Comparison of ENCODE assay signal across 9 cellular contexts in genomic region chr1:220113136-220113695, GRCh38. TPM values are rescaled to one million over a fixed set of nuclear protein-coding genes. Genes with fewer than 3 reads are reported as not detected.
DNase-seq lines count a peak whose midpoint lies in the region; ATAC-seq, FAIRE-seq and TF ChIP-seq lines count a peak whose summit lies in the region.
"Had no signal": no experiment of that assay in that cellular context is flagged by ENCODE, and none has a peak within 500 bp of the region (broad histone marks: within the 10 kb centered on the region; RNA-seq: fewer than 3 reads in every experiment).

No MANE protein-coding gene starts in this region.

- peaks cover 8% of the 10 kb centered on the region for H3K36me3 ChIP-seq in bronchial epithelial cell (ENCODE audit: control insufficient read depth, insufficient read depth, low read length)
- H3K36me3 ChIP-seq in naive thymus-derived CD4-positive, alpha-beta T cell (ENCODE audit: control insufficient read depth in 2 of 3, insufficient read depth in 3 of 3, low read length in 3 of 3): peaks cover 0 to 42% (median 7%) of the 10 kb centered on the region in 3 experiments

- peak overlapping the region in 2 of 9 donors; percentile 6 to 72 for H3K27ac Mint-ChIP-seq in naive thymus-derived CD4-positive, alpha-beta T cell

- TF ChIP-seq CTCF in bronchial epithelial cell (IDR thresholded peaks at IDR 0.05; ENCODE audit: insufficient read depth, low read length, severe bottlenecking): peak; percentile 31

- intact Hi-C loops in naive thymus-derived CD4-positive, alpha-beta T cell (cut with micrococcal nuclease): loop anchor here in 1 of 2 donors (2.0 to 5.0 kb wide), 3 partner anchors 121 to 664 kb away; no protein-coding TSS in a partner anchor

- H3K9me3 Mint-ChIP-seq in naive thymus-derived CD4-positive, alpha-beta T cell: no peaks in the 10 kb centered on the region

- no peak overlapping the region for H3K27ac ChIP-seq in naive thymus-derived CD4-positive, alpha-beta T cell (ENCODE audit: low read depth, low read length)

- no peaks in the 10 kb centered on the region for H3K9me3 ChIP-seq in naive thymus-derived CD4-positive, alpha-beta T cell (ENCODE audit: control insufficient read depth in 2 of 3, low read length in 3 of 3)
- H3K9me3 ChIP-seq: Caco-2 had no signal

- no peaks in the 10 kb centered on the region for H3K27me3 Mint-ChIP-seq in naive thymus-derived CD4-positive, alpha-beta T cell

- no peak for FAIRE-seq in bronchial epithelial cell (lab: Jason Lieb, UNC)

- H3K27me3 ChIP-seq in bronchial epithelial cell (ENCODE audit: control insufficient read depth, insufficient read depth, low read length): no peaks in the 10 kb centered on the region
- no peaks in the 10 kb centered on the region for H3K27me3 ChIP-seq in naive thymus-derived CD4-positive, alpha-beta T cell (ENCODE audit: control insufficient read depth in 2 of 2, insufficient read depth in 2 of 2, low read length in 2 of 2)

- H3K4me3 ChIP-seq in bronchial epithelial cell (ENCODE audit: low read depth, low read length): no peak overlapping the region
- no peak overlapping the region for H3K4me3 ChIP-seq in naive thymus-derived CD4-positive, alpha-beta T cell (ENCODE audit: low read length)

- CTCF ChIA-PET in naive thymus-derived CD4-positive, alpha-beta T cell (lab: Charles Lee): interaction anchor here (0.5 to 1.3 kb wide), 3 partner anchors 23 to 690 kb away, joined by 3 to 6 read pairs (median 6); no protein-coding TSS in a partner anchor

- peak; percentile 70 for ATAC-seq in GM19455 (IDR thresholded peaks at IDR 0.05; ENCODE audit: unreplicated experiment)
- ATAC-seq in naive thymus-derived CD4-positive, alpha-beta T cell: peak; percentile 86

- peaks cover 0 to 10% (median 5%) of the 10 kb centered on the region in 7 donors for H3K4me1 Mint-ChIP-seq in naive thymus-derived CD4-positive, alpha-beta T cell

- peak overlapping the region in 6 of 10 donors; percentile 2 to 57 (median 28) for H3K4me3 Mint-ChIP-seq in naive thymus-derived CD4-positive, alpha-beta T cell

- H3K4me1 ChIP-seq in naive thymus-derived CD4-positive, alpha-beta T cell (ENCODE audit: control insufficient read depth in 2 of 2, insufficient read depth in 2 of 2, low read length in 2 of 2): no peaks in the 10 kb centered on the region
- H3K4me1 ChIP-seq: Caco-2 had no signal

- peak; percentile 21 for DNase-seq in NCI-H1694 treated with DMSO at 0.1 percent for 48 hours (lab: John Stamatoyannopoulos, UW)
- DNase-seq in NCI-H1694 (lab: John Stamatoyannopoulos, UW): no peak
- DNase-seq in NCI-H1048 (lab: John Stamatoyannopoulos, UW): peak; percentile 3
- peak; percentile 45 for DNase-seq in bronchial epithelial cell (ENCODE audit: low read depth)
- DNase-seq in naive thymus-derived CD4-positive, alpha-beta T cell: peak in 7 of 9 donors; percentile 16 to 51 (median 30)
- DNase-seq in amygdala (lab: John Stamatoyannopoulos, UW): no peak
- DNase-seq in effector CD8-positive, alpha-beta T cell (lab: John Stamatoyannopoulos, UW): no peak

- POLR2A ChIA-PET in naive thymus-derived CD4-positive, alpha-beta T cell (lab: Charles Lee): no interaction called here

- H3K36me3 Mint-ChIP-seq in naive thymus-derived CD4-positive, alpha-beta T cell: peaks cover 4 to 47% (median 16%) of the 10 kb centered on the region in 5 donors

RNA-seq across cellular contexts. Expression of gene IARS2, which starts 19.3 kb away (rescaled TPM):
- total RNA-seq in bronchial epithelial cell: 107 and 113 TPM in 2 replicates
- 10 to 100 TPM; 27.2 to 56.2 (median 43.6) TPM for total RNA-seq in naive thymus-derived CD4-positive, alpha-beta T cell
- 10 to 100 TPM; 58.0 to 85.1 TPM for polyA plus RNA-seq in naive thymus-derived CD4-positive, alpha-beta T cell

RNA-seq across cellular contexts. Expression of gene BPNT1, which starts 23.6 kb away (rescaled TPM):
- 14.6 and 17.6 TPM in 2 replicates for total RNA-seq in bronchial epithelial cell
- 10 to 100 TPM in 4 of 5 experiments, 1 to 10 TPM in 1; 5.5 to 24.6 (median 15.0) TPM for total RNA-seq in naive thymus-derived CD4-positive, alpha-beta T cell
- polyA plus RNA-seq in naive thymus-derived CD4-positive, alpha-beta T cell: 10 to 100 TPM; 20.2 to 25.2 TPM

Comparison
In these comparisons a context has a peak if more than half of its experiments do, and no peak if none do; other contexts are left out.
1. DNase-seq: peak in NCI-H1694 treated with DMSO at 0.1 percent for 48 hours (single experiment), NCI-H1048 (single experiment), bronchial epithelial cell (single experiment) and naive thymus-derived CD4-positive, alpha-beta T cell (7 of 9); none in NCI-H1694 (single experiment), amygdala (0 of 56) and effector CD8-positive, alpha-beta T cell (single experiment).